ENCODE assay signal across 23 cellular contexts in the genomic region with DNA sequence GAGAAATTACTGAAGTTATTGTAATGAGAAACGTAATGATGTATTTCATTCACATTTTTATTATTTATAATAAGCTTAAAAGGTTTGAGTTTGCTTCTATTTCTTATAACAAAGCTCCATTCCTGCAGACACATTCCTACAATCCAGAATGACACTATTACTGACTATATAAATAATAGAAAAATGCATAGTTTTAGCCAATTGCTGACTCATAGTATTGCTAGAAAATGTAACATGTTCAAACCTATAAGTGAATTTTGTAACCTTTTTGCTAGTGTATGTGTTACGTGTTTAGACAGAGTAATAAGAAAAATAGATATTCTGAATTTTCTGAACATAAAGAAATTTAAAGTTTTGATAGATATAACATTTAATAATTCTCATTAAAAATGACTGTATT. TPM values are rescaled to one million over a fixed set of nuclear protein-coding genes. Genes with fewer than 3 reads are reported as not detected.
"Had no signal": no experiment of that assay in that cellular context is flagged by ENCODE, and none has a peak within 500 bp of the region (broad histone marks: within the 10 kb centered on the region; RNA-seq: fewer than 3 reads in every experiment).

No MANE protein-coding gene starts in this region.

- DNase-seq: activated B cell treated with CpG ODN at 0.5 μM for 24 hours; activated CD4-positive, alpha-beta memory T cell treated with anti-CD3 and anti-CD28 coated beads for 36 hours; activated CD4-positive, alpha-beta T cell treated with anti-CD3 and anti-CD28 coated beads for 1 hour; activated CD4-positive, alpha-beta T cell treated with anti-CD3 and anti-CD28 coated beads, Interleukin-2, amount 10 ng/mL, durations not matched to agents 24 days and 14 days; activated CD8-positive, alpha-beta memory T cell treated with anti-CD3 and anti-CD28 coated beads for 24 hours; activated gamma-delta T cell treated with Interleukin-2 at 50 U/mL for 16 hours; activated naive CD4-positive, alpha-beta T cell treated with anti-CD3 and anti-CD28 coated beads, Interleukin-2, amount 10 ng/mL, durations not matched to agents 7 days and 5 days; activated naive CD8-positive, alpha-beta T cell treated with anti-CD3 and anti-CD28 coated beads for 36 hours; activated T-cell treated with anti-CD3 and anti-CD28 coated beads, Interleukin-2, amount 50 U/mL, for 4 hours; adrenal gland; anterior cingulate cortex; central memory CD4-positive, alpha-beta T cell; MM.1S; NCI-H1105; NCI-H1436; NCI-H1694 treated with DMSO at 0.1 percent for 48 hours; NCI-H2081; NCI-H446; NCI-H524; SIG-M5; T-helper 17 cell; T-helper 9 cell had no signal

- H3K9me3 ChIP-seq: adrenal gland had no signal

- H3K4me1 ChIP-seq: adrenal gland had no signal

- H3K4me3 ChIP-seq: adrenal gland had no signal

- ATAC-seq: activated T-cell treated with anti-CD3 and anti-CD28 coated beads, Interleukin-2, amount 50 U/mL, for 4 hours; T-helper 17 cell had no signal

- H3K27me3 ChIP-seq: adrenal gland had no signal

- H3K36me3 ChIP-seq: adrenal gland had no signal

- H3K27ac ChIP-seq: adrenal gland had no signal

RNA-seq across cellular contexts. Expression of gene VWC2L, which starts 9.3 kb away (rescaled TPM):
- total RNA-seq: activated B cell treated with CpG ODN at 0.5 μM for 24 hours; activated CD4-positive, alpha-beta memory T cell treated with anti-CD3 and anti-CD28 coated beads for 36 hours; activated CD4-positive, alpha-beta T cell treated with anti-CD3 and anti-CD28 coated beads, Interleukin-2, amount 10 ng/mL, durations not matched to agents 24 days and 14 days; activated naive CD8-positive, alpha-beta T cell treated with anti-CD3 and anti-CD28 coated beads for 36 hours; activated T-cell treated with anti-CD3 and anti-CD28 coated beads, Interleukin-2, amount 50 U/mL, for 4 hours; chondrocyte; T-helper 17 cell had no signal
- polyA plus RNA-seq: adrenal gland had no signal
